13 cellular contexts compared by ENCODE assay signal in the genomic region with DNA sequence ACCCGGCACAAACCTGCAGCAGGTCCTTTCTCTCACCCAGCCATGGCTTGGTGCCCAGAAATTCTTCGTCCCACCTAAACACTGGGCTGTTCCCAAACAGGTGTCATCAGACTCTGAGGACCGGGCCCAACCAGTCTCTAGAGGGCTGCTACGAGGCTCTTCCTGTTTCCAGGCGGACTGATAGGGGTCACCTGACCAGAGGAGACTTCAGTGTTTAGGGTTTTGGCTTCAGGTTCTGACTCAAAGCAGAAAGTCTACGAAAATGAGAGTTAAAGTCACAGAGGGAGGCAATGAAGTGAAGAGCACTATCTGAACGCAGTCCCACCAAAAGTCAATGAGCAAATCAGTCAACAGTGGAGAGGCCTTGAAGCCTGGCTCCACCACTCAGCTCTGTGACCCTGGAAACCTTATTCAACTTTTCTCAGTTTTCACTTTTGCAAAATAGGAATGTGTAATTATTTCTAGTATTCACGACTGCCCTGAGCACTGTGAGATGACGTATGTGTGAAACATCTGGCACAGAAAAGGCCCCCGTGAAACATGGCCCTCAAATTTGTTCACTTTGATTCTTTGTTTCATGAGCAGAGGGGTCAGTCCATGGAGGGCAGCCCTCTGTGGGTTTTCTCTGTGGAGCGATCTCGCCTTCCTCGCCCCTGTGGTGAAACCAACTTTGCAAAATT.
DNase-seq lines count a peak whose midpoint lies in the region; ATAC-seq lines count a peak whose summit lies in the region.
"Had no signal": no experiment of that assay in that cellular context is flagged by ENCODE, and none has a peak within 500 bp of the region (broad histone marks: within the 10 kb centered on the region; RNA-seq: fewer than 3 reads in every experiment).

No MANE protein-coding gene starts in this region.

- ATAC-seq in GM18909 (IDR thresholded peaks at IDR 0.05; ENCODE audit: poor library complexity, unreplicated experiment) (peak; percentile 97), GM21723 (IDR thresholded peaks at IDR 0.05; ENCODE audit: unreplicated experiment) (peak; percentile 89), HG03378 (IDR thresholded peaks at IDR 0.05; ENCODE audit: unreplicated experiment) (peak; percentile 79), sciatic nerve (peak; percentile 79)
- ATAC-seq: PC-3 had no signal

- DNase-seq in sciatic nerve (ENCODE audit: low spot score) (no peak), nucleus accumbens (lab: John Stamatoyannopoulos, UW) (no peak), posterior vena cava (ENCODE audit: low spot score) (no peak), SHP77 treated with DMSO at 0.1 percent for 48 hours (lab: John Stamatoyannopoulos, UW) (no peak)
- DNase-seq: activated CD4-positive, alpha-beta T cell treated with anti-CD3 and anti-CD28 coated beads for 48 hours; aorta; GDM1; mesenchymal stem cell; PC-3; small intestine had no signal

- intact Hi-C loops in sciatic nerve (cut with DNase I) (no loop called here), posterior vena cava (cut with DNase I) (no loop called here)
